10 cellular contexts compared by ENCODE assay signal in genomic region chr13:40539954-40540706, GRCh38.
DNase-seq lines count a peak whose midpoint lies in the region; ATAC-seq and TF ChIP-seq lines count a peak whose summit lies in the region.
"Had no signal": no experiment of that assay in that cellular context is flagged by ENCODE, and none has a peak within 500 bp of the region (broad histone marks: within the 10 kb centered on the region; RNA-seq: fewer than 3 reads in every experiment).

No MANE protein-coding gene starts in this region.

- H3K4me1 ChIP-seq in GM23248 (ENCODE audit: insufficient read depth) (peaks cover 10% of the 10 kb centered on the region), SJSA1 (replicated peaks) (peaks cover 23% of the 10 kb centered on the region)

- peak overlapping the region; percentile 47 for H3K4me2 ChIP-seq in GM23248 (ENCODE audit: unreplicated experiment)

- no peaks in the 10 kb centered on the region for H3K9me3 Mint-ChIP-seq in nephron progenitor cell

- H3K9me2 ChIP-seq in GM23248 (ENCODE audit: insufficient read depth): no peaks in the 10 kb centered on the region

- no peak overlapping the region for H3K27ac Mint-ChIP-seq in nephron progenitor cell

- H3K4me3 Mint-ChIP-seq in nephron progenitor cell: no peak overlapping the region

- no peak for TF ChIP-seq CTCF in nephron progenitor cell (IDR thresholded peaks at IDR 0.05)

- H3K9me3 ChIP-seq in GM23248 (ENCODE audit: low read depth) (no peaks in the 10 kb centered on the region), SJSA1 (replicated peaks) (no peaks in the 10 kb centered on the region)
- H3K9me3 ChIP-seq: ovary had no signal

- H3K27ac ChIP-seq in GM23248 (no peak overlapping the region), SJSA1 (peak overlapping the region; percentile 94)
- H3K27ac ChIP-seq: ovary had no signal

- H3K27me3 ChIP-seq in GM23248 (replicated peaks; ENCODE audit: insufficient read depth) (no peaks in the 10 kb centered on the region), SJSA1 (replicated peaks) (no peaks in the 10 kb centered on the region)
- H3K27me3 ChIP-seq: ovary had no signal

- no peaks in the 10 kb centered on the region for H3K79me2 ChIP-seq in GM23248 (ENCODE audit: insufficient read depth)

- peaks cover 3% of the 10 kb centered on the region for H3K27me3 Mint-ChIP-seq in nephron progenitor cell (ENCODE audit: low read depth, poor library complexity)

- H3F3A ChIP-seq in GM23248 (ENCODE audit: insufficient read depth): peaks cover 14% of the 10 kb centered on the region; the same call in 1 of the 2 replicates

- peaks cover 24% of the 10 kb centered on the region for H3K4me1 Mint-ChIP-seq in nephron progenitor cell

- H3K36me3 ChIP-seq in GM23248 (ENCODE audit: low read depth): no peaks in the 10 kb centered on the region
- no peaks in the 10 kb centered on the region for H3K36me3 ChIP-seq in SJSA1
- H3K36me3 ChIP-seq: ovary had no signal

- ATAC-seq in GM19397 (IDR thresholded peaks at IDR 0.05; ENCODE audit: unreplicated experiment): no peak

- H3K4me3 ChIP-seq in GM23248: no peak overlapping the region
- no peak overlapping the region for H3K4me3 ChIP-seq in SJSA1
- H3K4me3 ChIP-seq in skeletal muscle cell (ENCODE audit: low read depth, low read length): no peak overlapping the region
- H3K4me3 ChIP-seq: ovary had no signal

- WGBS in GM23248 (ENCODE audit: low coverage in 1 of 2, low lambda C conversion rate in 2 of 2, missing lambda C conversion rate in 2 of 2), 2 experiments: 60 to 62% methylated on average over 8 of the region's 8 CpGs

- H3K36me3 Mint-ChIP-seq in nephron progenitor cell (ENCODE audit: low read depth): no peaks in the 10 kb centered on the region

- DNase-seq in GM23248 (peak; percentile 73), SJSA1 (ENCODE audit: low read depth in 1 of 2, low spot score in 2 of 2) (peak; percentile 87 to 93), glomerular visceral epithelial cell (ENCODE audit: extremely low spot score) (peak; percentile 78), skeletal muscle cell (ENCODE audit: low read depth) (peak; percentile 36), nephron progenitor cell (no peak), Kasumi-1 (lab: John Stamatoyannopoulos, UW) (no peak), GDM1 (lab: John Stamatoyannopoulos, UW) (no peak)
- DNase-seq: NCI-H524 treated with DMSO at 0.1 percent for 48 hours, ovary had no signal

- no peak overlapping the region for H3K9ac ChIP-seq in GM23248

- peak overlapping the region; percentile 36; the same call in 1 of the 2 replicates for H2AFZ ChIP-seq in GM23248

- no peaks in the 10 kb centered on the region for H4K20me1 ChIP-seq in GM23248 (ENCODE audit: insufficient read depth)

- in situ Hi-C loops in GM23248 (cut with MboI): no loop called here

Comparison
In these comparisons a context has a peak if more than half of its experiments do, and no peak if none do; other contexts are left out.
1. DNase-seq: peak in GM23248 (single experiment), SJSA1 (2 of 2), glomerular visceral epithelial cell (single experiment) and skeletal muscle cell (single experiment); none in nephron progenitor cell (single experiment), Kasumi-1 (0 of 2) and GDM1 (single experiment).